In genomic region chr1:65812065-65812464, GRCh38 we compare ENCODE assay signal across 8 cellular contexts. TPM values are rescaled to one million over a fixed set of nuclear protein-coding genes. Genes with fewer than 3 reads are reported as not detected.
DNase-seq lines count a peak whose midpoint lies in the region; ATAC-seq, FAIRE-seq and TF ChIP-seq lines count a peak whose summit lies in the region.

No MANE protein-coding gene starts in this region.

- no peaks in the 10 kb centered on the region for H3K36me3 ChIP-seq in endothelial cell of umbilical vein (ENCODE audit: control insufficient read depth in 2 of 2, extremely low read depth in 1 of 2, insufficient read depth in 2 of 2, low read length in 2 of 2)

- H3K4me2 ChIP-seq in endothelial cell of umbilical vein (ENCODE audit: insufficient read depth, low read length): peak overlapping the region; percentile 79

- peak overlapping the region; percentile 31 for H2AFZ ChIP-seq in endothelial cell of umbilical vein (ENCODE audit: low read depth, low read length)

- dilution Hi-C loops in endothelial cell of umbilical vein (cut with MboI; ENCODE audit: extremely low pct_ligation_motif_present, low sequenced_read_pairs): no loop called here

- H4K20me1 ChIP-seq in endothelial cell of umbilical vein (replicated peaks; ENCODE audit: control insufficient read depth, extremely low read depth, insufficient read depth, low read length): no peaks in the 10 kb centered on the region

- H3K9ac ChIP-seq in endothelial cell of umbilical vein (replicated peaks; ENCODE audit: extremely low read depth, insufficient read depth, low read length): no peak overlapping the region

- BruUV-seq in endothelial cell of umbilical vein (replicated peaks; lab: Mats Ljungman, UMichigan): no TSS peak

- peak; percentile 99 for ATAC-seq in GM21526 (IDR thresholded peaks at IDR 0.05; ENCODE audit: low FRiP score, unreplicated experiment)

- FAIRE-seq in endothelial cell of umbilical vein (lab: Jason Lieb, UNC): peak; percentile 96

- H3K4me1 ChIP-seq in endothelial cell of umbilical vein (ENCODE audit: control insufficient read depth, extremely low read depth, insufficient read depth, low read length): peaks cover 18% of the 10 kb centered on the region

- CTCF ChIA-PET in endothelial cell of umbilical vein (lab: Charles Lee): interaction anchor here (1.0 to 1.8 kb wide), 4 partner anchors 10 to 692 kb away, joined by 3 to 7 read pairs (median 5); partner anchors contain the start of gene PDE4B

- no peak for TF ChIP-seq POLR2A in endothelial cell of umbilical vein (IDR thresholded peaks at IDR 0.05; ENCODE audit: low read depth, low read length)

- H3K27me3 ChIP-seq in endothelial cell of umbilical vein (ENCODE audit: control insufficient read depth in 2 of 2, insufficient read depth in 2 of 2, low read length in 2 of 2): no peaks in the 10 kb centered on the region

- no peak for TF ChIP-seq CTCF in GM10266 (IDR thresholded peaks at IDR 0.05; ENCODE audit: control insufficient read depth, insufficient read depth, low read depth, missing control alignments)
- no peak for TF ChIP-seq CTCF in endothelial cell of umbilical vein (IDR thresholded peaks at IDR 0.05; ENCODE audit: extremely low read depth in 1 of 2, insufficient read depth in 1 of 2, low read depth in 1 of 2, low read length in 2 of 2)

- H3K79me2 ChIP-seq in endothelial cell of umbilical vein (ENCODE audit: control insufficient read depth, insufficient read depth, low read length): no peaks in the 10 kb centered on the region

- no peaks in the 10 kb centered on the region for H3K9me3 ChIP-seq in endothelial cell of umbilical vein (replicated peaks; ENCODE audit: control insufficient read depth, insufficient read depth, low read length)

- peak overlapping the region; percentile 51 for H3K27ac ChIP-seq in endothelial cell of umbilical vein (ENCODE audit: insufficient read depth, low read depth, low read length)

- no peaks in the 10 kb centered on the region for H3K9me1 ChIP-seq in endothelial cell of umbilical vein (replicated peaks; ENCODE audit: control insufficient read depth, extremely low read depth, insufficient read depth, low read length)

- POLR2A ChIA-PET in endothelial cell of umbilical vein (lab: Charles Lee): no interaction called here

- intact Hi-C loops in endothelial cell of umbilical vein (cut with micrococcal nuclease): loop anchor here (2.0 kb wide), 1 partner anchor 381 kb away; no protein-coding TSS in a partner anchor

- no peak overlapping the region for H3K4me3 ChIP-seq in endothelial cell of umbilical vein (replicated peaks in 1 of 3; ENCODE audit: insufficient read depth in 1 of 3, low read depth in 1 of 3, low read length in 3 of 3)

- DNase-seq in GM10266 (ENCODE audit: extremely low spot score) (peak; percentile 71), HK-2 (ENCODE audit: unreplicated experiment) (peak; percentile 50), T1000 (lab: John Stamatoyannopoulos, UW) (peak; percentile 57), endothelial cell of umbilical vein (ENCODE audit: low read depth, low spot score) (peak; percentile 75), pons (ENCODE audit: low spot score) (peak; percentile 84), ecto neural progenitor cell (ENCODE audit: low spot score) (no peak), NCI-H2107 (lab: John Stamatoyannopoulos, UW) (no peak)

TF ChIP-seq in endothelial cell of umbilical vein, 7 proteins besides CTCF, POLR2A, EP300 and RAD21:
- peak; percentile 99 for TF ChIP-seq FOS (IDR thresholded peaks at IDR 0.05; ENCODE audit: borderline replicate concordance, insufficient read depth, low read length)
- TF ChIP-seq POLR2AphosphoS5 (IDR thresholded peaks at IDR 0.05; ENCODE audit: insufficient read depth, low read depth, low read length): peak; percentile 91
- TF ChIP-seq EZH2 (IDR thresholded peaks at IDR 0.05; ENCODE audit: borderline replicate concordance, low read depth, low read length, severe bottlenecking): no peak
- TF ChIP-seq GATA2 (IDR thresholded peaks at IDR 0.05; ENCODE audit: insufficient read depth, insufficient read length, low read depth, low read length): peak; percentile 90
- no peak for TF ChIP-seq MAX (IDR thresholded peaks at IDR 0.05; ENCODE audit: insufficient read depth, insufficient read length)
- TF ChIP-seq JUN (IDR thresholded peaks at IDR 0.05; ENCODE audit: borderline replicate concordance, insufficient read depth, insufficient read length, low read depth): peak; percentile 93

RNA-seq across cellular contexts. Expression of gene PDE4B, which starts 19.4 kb away (rescaled TPM):
- total RNA-seq in endothelial cell of umbilical vein: 69.8 and 72.1 TPM in 2 replicates
- 48.5 and 63.5 TPM in 2 replicates for polyA plus RNA-seq in endothelial cell of umbilical vein
- polyA plus RNA-seq in endothelial cell of umbilical vein (2011; cell fraction: cytosol; rRNA removed): 50.1 and 54.3 TPM in 2 replicates
- polyA plus RNA-seq in endothelial cell of umbilical vein (2011; cell fraction: nucleus; rRNA removed): 129 and 156 TPM in 2 replicates
- polyA plus RNA-seq in endothelial cell of umbilical vein (2012): 60.6 and 70.2 TPM in 2 replicates
- 120 and 127 TPM in 2 replicates for polyA minus RNA-seq in endothelial cell of umbilical vein
- not detected for polyA minus RNA-seq in endothelial cell of umbilical vein (2011; cell fraction: cytosol; rRNA and poly(A)+ RNA removed)
- polyA minus RNA-seq in endothelial cell of umbilical vein (2011; cell fraction: nucleus; rRNA and poly(A)+ RNA removed): 249 and 261 TPM in 2 replicates

Comparison
In these comparisons a context has a peak if more than half of its experiments do, and no peak if none do; other contexts are left out.
1. DNase-seq: peak in GM10266 (single experiment), HK-2 (single experiment), T1000 (single experiment), endothelial cell of umbilical vein (single experiment) and pons (single experiment); none in ecto neural progenitor cell (single experiment) and NCI-H2107 (single experiment).